In genomic region chr1:229067546-229067945, GRCh38 we compare ENCODE assay signal across 9 cellular contexts.
"Had no signal": no experiment of that assay in that cellular context is flagged by ENCODE, and none has a peak within 500 bp of the region (broad histone marks: within the 10 kb centered on the region; RNA-seq: fewer than 3 reads in every experiment).

No MANE protein-coding gene starts in this region.

- H3K27ac ChIP-seq: epithelial cell of prostate had no signal

- DNase-seq: activated CD4-positive, alpha-beta T cell treated with anti-CD3 and anti-CD28 coated beads, Interleukin-2, amount 10 ng/mL, durations not matched to agents 24 days and 14 days; activated CD4-positive, CD25-positive, alpha-beta regulatory T cell; activated CD8-positive, alpha-beta memory T cell treated with anti-CD3 and anti-CD28 coated beads for 24 hours; activated naive CD4-positive, alpha-beta T cell treated with Interleukin-2 at 50 U/mL for 16 hours; activated T-cell treated with anti-CD3 and anti-CD28 coated beads for 4 hours; naive B cell; retina; SW 1271 had no signal
